ENCODE assay signal across 15 cellular contexts in the genomic region with DNA sequence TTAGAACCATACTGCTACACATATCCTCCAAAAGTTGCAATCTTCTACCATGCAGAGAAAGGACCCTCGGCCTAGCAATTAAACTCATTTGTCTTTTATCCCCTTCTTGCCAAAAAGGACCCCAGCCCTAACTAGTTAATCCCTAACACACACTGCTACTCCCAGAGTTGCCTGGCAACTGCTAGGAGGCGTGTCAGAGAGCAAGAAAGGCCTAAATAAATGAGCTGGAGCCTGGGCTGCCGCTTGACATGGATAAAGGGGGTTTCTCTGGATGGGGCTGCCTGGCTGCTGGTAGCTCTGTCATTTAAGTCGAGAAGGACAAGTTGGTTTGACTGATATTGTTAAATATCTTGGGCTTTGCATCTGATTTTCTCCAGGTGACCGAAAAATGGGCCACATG.
DNase-seq lines count a peak whose midpoint lies in the region; TF ChIP-seq lines count a peak whose summit lies in the region.
"Had no signal": no experiment of that assay in that cellular context is flagged by ENCODE, and none has a peak within 500 bp of the region (broad histone marks: within the 10 kb centered on the region; RNA-seq: fewer than 3 reads in every experiment).

No MANE protein-coding gene starts in this region.

- H2AFZ ChIP-seq in mesenchymal stem cell (ENCODE audit: low read depth, low read length) (no peak overlapping the region), MM.1S (ENCODE audit: low read length) (no peak overlapping the region)

- TF ChIP-seq CTCF in HEK293 (tag by site-specific recombination; IDR thresholded peaks at IDR 0.05): no peak
- no peak for TF ChIP-seq CTCF in MM.1S (IDR thresholded peaks at IDR 0.05; ENCODE audit: low read length)

- peak overlapping the region; percentile 14 for H2BK5ac ChIP-seq in mesenchymal stem cell (ENCODE audit: low read depth, low read length, poor library complexity, severe bottlenecking)

- no peaks in the 10 kb centered on the region for H3K27me3 ChIP-seq in BLaER1 treated with 17β-estradiol and CSF1 and Interleukin-3, amounts not matched to agents 10 nM and 100 nM
- H3K27me3 ChIP-seq in mesenchymal stem cell (ENCODE audit: control insufficient read depth in 1 of 2, insufficient read depth in 1 of 2, low read length in 2 of 2) (no peaks in the 10 kb centered on the region), MM.1S (replicated peaks; ENCODE audit: insufficient read depth, low read length) (no peaks in the 10 kb centered on the region)

- H4K8ac ChIP-seq in mesenchymal stem cell (ENCODE audit: low read length): no peak overlapping the region

- H3K36me3 ChIP-seq in BLaER1 treated with 17β-estradiol and CSF1 and Interleukin-3, amounts not matched to agents 10 nM and 100 nM: peaks cover 8 to 69% (median 31%) of the 10 kb centered on the region in 11 experiments
- H3K36me3 ChIP-seq in HEK293 (ENCODE audit: control insufficient read depth in 2 of 2, insufficient read depth in 1 of 2, low read length in 2 of 2): no peaks in the 10 kb centered on the region
- H3K36me3 ChIP-seq in mesenchymal stem cell (ENCODE audit: control insufficient read depth in 1 of 2, insufficient read depth in 2 of 2, low read depth in 1 of 2, low read length in 2 of 2): no peaks in the 10 kb centered on the region
- H3K36me3 ChIP-seq in MM.1S (replicated peaks; ENCODE audit: insufficient read depth, low read length): no peaks in the 10 kb centered on the region
- H3K36me3 ChIP-seq: HAP-1 had no signal

- CTCF ChIA-PET in HEK293 (lab: Yijun Ruan, JAX): interaction anchor here (1.0 kb wide), 1 partner anchor 490 kb away, joined by 3 read pairs; no protein-coding TSS in a partner anchor

- H3K79me1 ChIP-seq in mesenchymal stem cell (replicated peaks; ENCODE audit: low read length, poor library complexity, severe bottlenecking): no peaks in the 10 kb centered on the region

- H3F3A ChIP-seq in MM.1S (ENCODE audit: insufficient read depth, low read length): no peaks in the 10 kb centered on the region

- H3K18ac ChIP-seq in mesenchymal stem cell (ENCODE audit: low read depth in 1 of 2, low read length in 2 of 2): no peak overlapping the region

- H4K20me1 ChIP-seq in BLaER1 treated with 17β-estradiol and CSF1 and Interleukin-3, amounts not matched to agents 10 nM and 100 nM: peaks cover 0 to 51% (median 0%) of the 10 kb centered on the region in 11 experiments; a peak in 6 of 22 replicates
- H4K20me1 ChIP-seq in MM.1S (ENCODE audit: insufficient read depth, low read length): no peaks in the 10 kb centered on the region

- H3K23ac ChIP-seq in mesenchymal stem cell (ENCODE audit: low read length in 2 of 2): no peak overlapping the region

- POLR2A ChIA-PET in HEK293 (lab: Yijun Ruan, JAX): no interaction called here

- no peak overlapping the region for H2BK12ac ChIP-seq in mesenchymal stem cell (ENCODE audit: low read length in 2 of 2)

- no peaks in the 10 kb centered on the region for H3K9me2 ChIP-seq in MM.1S (replicated peaks; ENCODE audit: insufficient read depth, low read length)

- H3K27ac ChIP-seq in BLaER1 treated with 17β-estradiol and CSF1 and Interleukin-3, amounts not matched to agents 10 nM and 100 nM: 0 out of 22 replicates have a peak overlapping the region, but pooled peaks of 1 of the 11 experiments have one; percentile 7
- H3K27ac ChIP-seq in HEK293 (ENCODE audit: extremely low read depth, low read depth, low read length) (no peak overlapping the region), mesenchymal stem cell (ENCODE audit: low read length, poor library complexity, severe bottlenecking) (no peak overlapping the region), MM.1S (ENCODE audit: low read length) (no peak overlapping the region)

- H3K14ac ChIP-seq in mesenchymal stem cell (ENCODE audit: low read length in 2 of 2): no peak overlapping the region

- H3K79me2 ChIP-seq in MM.1S (ENCODE audit: low read length): no peaks in the 10 kb centered on the region

- no peak overlapping the region for H4K91ac ChIP-seq in mesenchymal stem cell (ENCODE audit: low read length)

- H2BK15ac ChIP-seq in mesenchymal stem cell (ENCODE audit: low read depth, poor library complexity, severe bottlenecking): no peak overlapping the region

- no peak overlapping the region for H2BK120ac ChIP-seq in mesenchymal stem cell (ENCODE audit: low read depth, low read length)

- peaks cover 27 to 56% (median 34%) of the 10 kb centered on the region in 10 experiments for H3K4me1 ChIP-seq in BLaER1 treated with 17β-estradiol and CSF1 and Interleukin-3, amounts not matched to agents 10 nM and 100 nM
- H3K4me1 ChIP-seq in HEK293 (ENCODE audit: control insufficient read depth, insufficient read depth, low read length) (no peaks in the 10 kb centered on the region; the same call in 1 of the 2 replicates), mesenchymal stem cell (ENCODE audit: control insufficient read depth, insufficient read depth, low read depth, low read length) (peaks cover 7% of the 10 kb centered on the region), MM.1S (ENCODE audit: low read length) (no peaks in the 10 kb centered on the region)
- H3K4me1 ChIP-seq: HAP-1 had no signal

- no peak overlapping the region for H3K4ac ChIP-seq in mesenchymal stem cell (ENCODE audit: low read depth in 1 of 2, low read length in 2 of 2)

- 0 out of 22 replicates have a peak, but pooled peaks cover 0 to 4% (median 0%) of the 10 kb centered on the region in 11 experiments for H3K9me3 ChIP-seq in BLaER1 treated with 17β-estradiol and CSF1 and Interleukin-3, amounts not matched to agents 10 nM and 100 nM (replicated peaks in 1 of 11)
- no peaks in the 10 kb centered on the region for H3K9me3 ChIP-seq in HEK293 (ENCODE audit: control insufficient read depth, insufficient read depth, low read depth, low read length)
- no peaks in the 10 kb centered on the region for H3K9me3 ChIP-seq in mesenchymal stem cell (ENCODE audit: control insufficient read depth, low read length)
- H3K9me3 ChIP-seq in MM.1S (replicated peaks; ENCODE audit: insufficient read depth, low read length): no peaks in the 10 kb centered on the region
- H3K9me3 ChIP-seq: HAP-1 had no signal

- WGBS in mesenchymal stem cell: 50% methylated on average over 5 of the region's 5 CpGs

- in situ Hi-C loops in SK-MEL-5 (cut with HindIII; ENCODE audit: low pct_unique_long_range_greater_than_20kb, low sequenced_read_pairs): no loop called here

- H3K4me3 ChIP-seq in BLaER1 treated with 17β-estradiol and CSF1 and Interleukin-3, amounts not matched to agents 10 nM and 100 nM: no peak overlapping the region
- H3K4me3 ChIP-seq in HEK293 (ENCODE audit: low read depth, low read length): no peak overlapping the region
- H3K4me3 ChIP-seq in mesenchymal stem cell (ENCODE audit: insufficient read depth in 1 of 2, low read depth in 1 of 2, low read length in 2 of 2): no peak overlapping the region
- H3K4me3 ChIP-seq in MM.1S (ENCODE audit: low read length): no peak overlapping the region
- H3K4me3 ChIP-seq: HAP-1 had no signal

- no peak overlapping the region for H3K9ac ChIP-seq in BLaER1 treated with 17β-estradiol and CSF1 and Interleukin-3, amounts not matched to agents 10 nM and 100 nM
- H3K9ac ChIP-seq in mesenchymal stem cell (ENCODE audit: low read length) (no peak overlapping the region), MM.1S (ENCODE audit: low read length) (no peak overlapping the region)

- peak; percentile 27 for DNase-seq in SK-MEL-5 (ENCODE audit: low read depth, low spot score)
- DNase-seq in mesenchymal stem cell: no peak
- DNase-seq in MM.1S: no peak
- no peak for DNase-seq in epidermal melanocyte (ENCODE audit: insufficient read length, low spot score)
- no peak for DNase-seq in cerebellar cortex (ENCODE audit: low spot score)
- no peak for DNase-seq in SKM-1 treated with dmso at 0.1 percent for 144 hours (lab: John Stamatoyannopoulos, UW; ENCODE audit: unreplicated experiment)
- DNase-seq: activated CD4-positive, alpha-beta T cell treated with anti-CD3 and anti-CD28 coated beads for 36 hours; activated T-cell treated with anti-CD3 and anti-CD28 coated beads, Interleukin-2, amount 50 U/mL, for 1 hour; IMR-90; NCI-H1048; stimulated activated CD4-positive, alpha-beta T cell treated with anti-CD3 and anti-CD28 coated beads, Interleukin-4, amount 100 ng/mL, for 24 hours; trophoblast cell had no signal

- peak overlapping the region in 9 of 11 experiments; percentile 26 to 68 (median 59); a peak in 12 of 22 replicates for H3K4me2 ChIP-seq in BLaER1 treated with 17β-estradiol and CSF1 and Interleukin-3, amounts not matched to agents 10 nM and 100 nM
- H3K4me2 ChIP-seq in mesenchymal stem cell (ENCODE audit: low read length, poor library complexity, severe bottlenecking): no peak overlapping the region
- no peak overlapping the region for H3K4me2 ChIP-seq in MM.1S (ENCODE audit: low read depth, low read length)

- H2AK5ac ChIP-seq in mesenchymal stem cell (ENCODE audit: low read length, severe bottlenecking): no peak overlapping the region

Comparison
In these comparisons a context has a peak if more than half of its experiments do, and no peak if none do; other contexts are left out.
1. H3K4me2 ChIP-seq: peak in BLaER1 treated with 17β-estradiol and CSF1 and Interleukin-3, amounts not matched to agents 10 nM and 100 nM (9 of 11); none in mesenchymal stem cell (single experiment) and MM.1S (single experiment).